ENCODE assay signal across 8 cellular contexts in genomic region chr14:20667957-20668356, GRCh38. TPM values are rescaled to one million over a fixed set of nuclear protein-coding genes. Genes with fewer than 3 reads are reported as not detected.
DNase-seq lines count a peak whose midpoint lies in the region; ATAC-seq, FAIRE-seq and TF ChIP-seq lines count a peak whose summit lies in the region.

No MANE protein-coding gene starts in this region.

- no peaks in the 10 kb centered on the region for H3K36me3 Mint-ChIP-seq in activated T-helper 17 cell treated with anti-CD3 and anti-CD28 coated beads, Interleukin-2, amount 50 U/mL, for 72 hours (ENCODE audit: low read depth)

- intact Hi-C loops in ovary (cut with DNase I) (no loop called here), psoas muscle (cut with DNase I) (no loop called here)

- ATAC-seq in GM18499 (IDR thresholded peaks at IDR 0.05; ENCODE audit: insufficient read depth, unreplicated experiment) (peak; percentile 78), GM19463 (IDR thresholded peaks at IDR 0.05; ENCODE audit: unreplicated experiment) (peak; percentile 68), HG03097 (IDR thresholded peaks at IDR 0.05; ENCODE audit: low FRiP score, unreplicated experiment) (peak; percentile 62), psoas muscle (no peak)
- ATAC-seq in activated T-helper 17 cell treated with anti-CD3 and anti-CD28 coated beads, Interleukin-2, amount 50 U/mL, for 72 hours (replicated peaks) = peak; percentile 90

- FAIRE-seq in urothelium cell line (lab: Jason Lieb, UNC) = no peak

- H3K36me3 ChIP-seq in ovary = no peaks in the 10 kb centered on the region
- H3K36me3 ChIP-seq in psoas muscle (ENCODE audit: insufficient read depth in 1 of 2, low read depth in 1 of 2) = no peaks in the 10 kb centered on the region

- 83 to 91% (median 88%) methylated on average over 2 of the region's 2 CpGs for WGBS in ovary, 3 donors
- 62 to 82% (median 73%) methylated on average over 2 of the region's 2 CpGs for whole genome bisulfite sequencing in psoas muscle, 3 donors

- no peak for TF ChIP-seq POLR2A in ovary (IDR thresholded peaks at IDR 0.05)

- no peak for TF ChIP-seq CTCF in ovary (IDR thresholded peaks at IDR 0.05)
- TF ChIP-seq CTCF in psoas muscle (IDR thresholded peaks at IDR 0.05) = no peak

- H3K4me1 ChIP-seq in ovary (ENCODE audit: insufficient read depth) (peaks cover 2% of the 10 kb centered on the region), psoas muscle (no peaks in the 10 kb centered on the region)

- H3K27ac ChIP-seq in ovary = no peak overlapping the region
- H3K27ac ChIP-seq in psoas muscle = no peak overlapping the region

- H3K27ac Mint-ChIP-seq in activated T-helper 17 cell treated with anti-CD3 and anti-CD28 coated beads, Interleukin-2, amount 50 U/mL, for 72 hours = peak overlapping the region; percentile 76

- H3K9me3 ChIP-seq in ovary (no peaks in the 10 kb centered on the region), psoas muscle (no peaks in the 10 kb centered on the region)

- H3K4me1 Mint-ChIP-seq in activated T-helper 17 cell treated with anti-CD3 and anti-CD28 coated beads, Interleukin-2, amount 50 U/mL, for 72 hours = peaks cover 20% of the 10 kb centered on the region

- H3K27me3 Mint-ChIP-seq in activated T-helper 17 cell treated with anti-CD3 and anti-CD28 coated beads, Interleukin-2, amount 50 U/mL, for 72 hours = no peaks in the 10 kb centered on the region

- peak overlapping the region; percentile 53 for H3K4me3 Mint-ChIP-seq in activated T-helper 17 cell treated with anti-CD3 and anti-CD28 coated beads, Interleukin-2, amount 50 U/mL, for 72 hours

- no peak overlapping the region for H3K4me3 ChIP-seq in ovary
- no peak overlapping the region for H3K4me3 ChIP-seq in psoas muscle

- H3K9me3 Mint-ChIP-seq in activated T-helper 17 cell treated with anti-CD3 and anti-CD28 coated beads, Interleukin-2, amount 50 U/mL, for 72 hours = no peaks in the 10 kb centered on the region

- H3K27me3 ChIP-seq in ovary (no peaks in the 10 kb centered on the region), psoas muscle (ENCODE audit: insufficient read depth in 3 of 3, low read length in 2 of 3) (peaks cover 0 to 18% (median 14%) of the 10 kb centered on the region in 3 donors)

- TF ChIP-seq EP300 in ovary (IDR thresholded peaks at IDR 0.05) = no peak

- no peak for DNase-seq in central memory CD4-positive, alpha-beta T cell
- DNase-seq in urothelium cell line (ENCODE audit: low spot score) (no peak), ovary (no peak), psoas muscle (no peak)

RNA-seq across cellular contexts. Expression of gene RNASE4, which starts 16.4 kb away (rescaled TPM):
- total RNA-seq in activated T-helper 17 cell treated with anti-CD3 and anti-CD28 coated beads, Interleukin-2, amount 50 U/mL, for 72 hours = 1 to 10 TPM; 1.0 to 6.1 TPM
- total RNA-seq in ovary (100 to 1,000 TPM in 3 of 7 donors, 10 to 100 TPM in 4; 42.0 to 179 (median 97.6) TPM), psoas muscle (10 to 100 TPM in 1 of 4 donors, 1 to 10 TPM in 2, under 1 TPM in 1; 0.77 to 11.1 (median 4.2) TPM)
- polyA plus RNA-seq in ovary (100 to 1,000 TPM; 156 to 183 TPM), psoas muscle (10 to 100 TPM in 1 of 3 donors, 1 to 10 TPM in 2; 7.6 to 10.7 (median 8.6) TPM)

RNA-seq across cellular contexts. Expression of gene ANG, which starts 20.6 kb away (rescaled TPM):
- total RNA-seq in activated T-helper 17 cell treated with anti-CD3 and anti-CD28 coated beads, Interleukin-2, amount 50 U/mL, for 72 hours = 10 to 100 TPM in 1 of 2 donors, 1 to 10 TPM in 1; 3.6 to 11.1 TPM
- total RNA-seq in ovary = 10 to 100 TPM; 13.2 to 72.8 (median 39.1) TPM
- 10 to 100 TPM; 65.2 to 80.5 TPM for polyA plus RNA-seq in ovary
- 1 to 10 TPM; 1.3 to 6.5 (median 1.8) TPM for total RNA-seq in psoas muscle
- polyA plus RNA-seq in psoas muscle = 1 to 10 TPM; 3.5 to 4.8 (median 3.5) TPM

RNA-seq across cellular contexts. Expression of gene OR6S1, which starts 26.5 kb away (rescaled TPM):
- total RNA-seq in activated T-helper 17 cell treated with anti-CD3 and anti-CD28 coated beads, Interleukin-2, amount 50 U/mL, for 72 hours = not detected
- total RNA-seq in ovary (not detected), psoas muscle (not detected)
- polyA plus RNA-seq in ovary (not detected), psoas muscle (not detected)

Comparison
In these comparisons a context has a peak if more than half of its experiments do, and no peak if none do; other contexts are left out.
1. ATAC-seq: peak in GM18499 (single experiment), GM19463 (single experiment), HG03097 (single experiment) and activated T-helper 17 cell treated with anti-CD3 and anti-CD28 coated beads, Interleukin-2, amount 50 U/mL, for 72 hours (single experiment); none in psoas muscle (0 of 4).